In genomic region chr16:12417051-12417818, GRCh38 we compare ENCODE assay signal across 25 cellular contexts.
DNase-seq lines count a peak whose midpoint lies in the region; ATAC-seq and TF ChIP-seq lines count a peak whose summit lies in the region.
"Had no signal": no experiment of that assay in that cellular context is flagged by ENCODE, and none has a peak within 500 bp of the region (broad histone marks: within the 10 kb centered on the region; RNA-seq: fewer than 3 reads in every experiment).

No MANE protein-coding gene starts in this region.

- no peaks in the 10 kb centered on the region for H3K36me3 ChIP-seq in lower lobe of right lung
- H3K36me3 ChIP-seq: BE2C, MG63, SJCRH30 had no signal

- H3K27ac ChIP-seq in lower lobe of right lung = no peak overlapping the region
- H3K27ac ChIP-seq: PC-9, SJCRH30 had no signal

- no peak overlapping the region for H3K4me3 Mint-ChIP-seq in activated T-cell treated with anti-CD3 and anti-CD28 coated beads, Interleukin-2, amount 50 U/mL, for 72 hours
- H3K4me3 Mint-ChIP-seq in activated T-cell treated with anti-CD3 and anti-CD28 coated beads, Interleukin-2, amount 50 U/mL, for 4 hours = no peak overlapping the region
- H3K4me3 Mint-ChIP-seq in endothelial cell (ENCODE audit: unreplicated experiment) (no peak overlapping the region), progenitor cell of endocrine pancreas (ENCODE audit: low read depth) (no peak overlapping the region)
- H3K4me3 Mint-ChIP-seq: CD4-positive, CD25-positive, alpha-beta regulatory T cell had no signal

- no peaks in the 10 kb centered on the region for H3K9me3 ChIP-seq in lower lobe of right lung
- H3K9me3 ChIP-seq: BE2C, MG63, SJCRH30 had no signal

- H3K9me3 Mint-ChIP-seq in activated T-cell treated with anti-CD3 and anti-CD28 coated beads, Interleukin-2, amount 50 U/mL, for 72 hours = peaks cover 0 to 2% of the 10 kb centered on the region in 2 donors
- H3K9me3 Mint-ChIP-seq in activated T-cell treated with anti-CD3 and anti-CD28 coated beads, Interleukin-2, amount 50 U/mL, for 4 hours = no peaks in the 10 kb centered on the region
- H3K9me3 Mint-ChIP-seq in endothelial cell (ENCODE audit: unreplicated experiment) (no peaks in the 10 kb centered on the region), progenitor cell of endocrine pancreas (ENCODE audit: low read depth) (no peaks in the 10 kb centered on the region)
- H3K9me3 Mint-ChIP-seq: CD4-positive, CD25-positive, alpha-beta regulatory T cell had no signal

- TF ChIP-seq CTCF in endothelial cell (IDR thresholded peaks at IDR 0.05; ENCODE audit: unreplicated experiment) = no peak
- TF ChIP-seq CTCF in progenitor cell of endocrine pancreas (IDR thresholded peaks at IDR 0.05; ENCODE audit: unreplicated experiment) = no peak
- TF ChIP-seq CTCF in lower lobe of right lung (IDR thresholded peaks at IDR 0.05) = no peak

- intact Hi-C loops in lower lobe of right lung (cut with DNase I) = no loop called here

- no peak for ATAC-seq in activated T-cell treated with anti-CD3 and anti-CD28 coated beads, Interleukin-2, amount 50 U/mL, for 72 hours (replicated peaks in 1 of 2)
- no peak for ATAC-seq in activated T-cell treated with anti-CD3 and anti-CD28 coated beads, Interleukin-2, amount 50 U/mL, for 4 hours
- ATAC-seq in lower lobe of right lung = no peak
- ATAC-seq: Right ventricle myocardium inferior had no signal

- no peaks in the 10 kb centered on the region for H3K27me3 Mint-ChIP-seq in activated T-cell treated with anti-CD3 and anti-CD28 coated beads, Interleukin-2, amount 50 U/mL, for 72 hours (ENCODE audit: low read depth)
- H3K27me3 Mint-ChIP-seq in activated T-cell treated with anti-CD3 and anti-CD28 coated beads, Interleukin-2, amount 50 U/mL, for 4 hours (ENCODE audit: low read depth) = no peaks in the 10 kb centered on the region
- H3K27me3 Mint-ChIP-seq in endothelial cell (ENCODE audit: unreplicated experiment) = peaks cover 11% of the 10 kb centered on the region
- H3K27me3 Mint-ChIP-seq in progenitor cell of endocrine pancreas = peaks cover 5% of the 10 kb centered on the region
- H3K27me3 Mint-ChIP-seq: CD4-positive, CD25-positive, alpha-beta regulatory T cell had no signal

- DNase-seq in activated T-cell treated with anti-CD3 and anti-CD28 coated beads, Interleukin-2, amount 50 U/mL, for 72 hours = no peak
- DNase-seq in activated T-cell treated with anti-CD3 and anti-CD28 coated beads, Interleukin-2, amount 50 U/mL, for 4 hours = no peak
- no peak for DNase-seq in endothelial cell (ENCODE audit: low spot score)
- DNase-seq in progenitor cell of endocrine pancreas (ENCODE audit: low spot score, unreplicated experiment) = no peak
- no peak for DNase-seq in lower lobe of right lung
- no peak for DNase-seq in ecto neural progenitor cell (ENCODE audit: low spot score)
- DNase-seq in NCI-H2171 treated with DMSO at 0.1 percent for 48 hours (lab: John Stamatoyannopoulos, UW) = no peak
- DNase-seq: 8988T; ACHN; BE2C; CD4-positive, CD25-positive, alpha-beta regulatory T cell; DMS153; DND-41; KG1; MG63; NCI-H1105 treated with DMSO at 0.1 percent for 48 hours; NCI-H146; NCI-H1930; NCI-H2107; NCI-H446; NCI-H524 treated with DMSO at 0.1 percent for 48 hours; NCI-H774; PC-9; SJCRH30 had no signal

- H3K4me1 Mint-ChIP-seq in activated T-cell treated with anti-CD3 and anti-CD28 coated beads, Interleukin-2, amount 50 U/mL, for 72 hours (ENCODE audit: low read depth) = peaks cover 6% of the 10 kb centered on the region
- no peaks in the 10 kb centered on the region for H3K4me1 Mint-ChIP-seq in activated T-cell treated with anti-CD3 and anti-CD28 coated beads, Interleukin-2, amount 50 U/mL, for 4 hours (ENCODE audit: low read depth)
- peaks cover 32% of the 10 kb centered on the region for H3K4me1 Mint-ChIP-seq in endothelial cell (ENCODE audit: unreplicated experiment)
- H3K4me1 Mint-ChIP-seq in progenitor cell of endocrine pancreas (ENCODE audit: low read depth) = peaks cover 9% of the 10 kb centered on the region

- no peaks in the 10 kb centered on the region for H3K27me3 ChIP-seq in lower lobe of right lung (ENCODE audit: low read depth)
- H3K27me3 ChIP-seq: BE2C, MG63, SJCRH30 had no signal

- peaks cover 7% of the 10 kb centered on the region for H3K4me1 ChIP-seq in lower lobe of right lung
- H3K4me1 ChIP-seq: BE2C, SJCRH30 had no signal

- no peak overlapping the region for H3K4me3 ChIP-seq in lower lobe of right lung
- H3K4me3 ChIP-seq: MG63, PC-9, SJCRH30 had no signal

- peak overlapping the region; percentile 12 for H3K27ac Mint-ChIP-seq in activated T-cell treated with anti-CD3 and anti-CD28 coated beads, Interleukin-2, amount 50 U/mL, for 72 hours
- H3K27ac Mint-ChIP-seq in endothelial cell (ENCODE audit: unreplicated experiment) = peak overlapping the region; percentile 33
- peak overlapping the region; percentile 12 for H3K27ac Mint-ChIP-seq in progenitor cell of endocrine pancreas

- H3K36me3 Mint-ChIP-seq in activated T-cell treated with anti-CD3 and anti-CD28 coated beads, Interleukin-2, amount 50 U/mL, for 72 hours (ENCODE audit: insufficient read depth in 2 of 2) = peaks cover 0 to 5% of the 10 kb centered on the region in 2 donors
- H3K36me3 Mint-ChIP-seq in activated T-cell treated with anti-CD3 and anti-CD28 coated beads, Interleukin-2, amount 50 U/mL, for 4 hours (ENCODE audit: insufficient read depth) = peaks cover 26% of the 10 kb centered on the region
- H3K36me3 Mint-ChIP-seq in endothelial cell (ENCODE audit: low read depth, unreplicated experiment) (peaks cover 11% of the 10 kb centered on the region), progenitor cell of endocrine pancreas (ENCODE audit: insufficient read depth) (no peaks in the 10 kb centered on the region)
